In genomic region chr3:190036631-190037030, GRCh38 we compare ENCODE assay signal across 22 cellular contexts.
DNase-seq lines count a peak whose midpoint lies in the region; ATAC-seq, FAIRE-seq and TF ChIP-seq lines count a peak whose summit lies in the region.
"Had no signal": no experiment of that assay in that cellular context is flagged by ENCODE, and none has a peak within 500 bp of the region (broad histone marks: within the 10 kb centered on the region; RNA-seq: fewer than 3 reads in every experiment).

No MANE protein-coding gene starts in this region.

- no peak for TF ChIP-seq EP300 in transverse colon (IDR thresholded peaks at IDR 0.05; ENCODE audit: low read depth)

- no peaks in the 10 kb centered on the region for H3K27me3 ChIP-seq in breast epithelium
- H3K27me3 ChIP-seq in bronchial epithelial cell (ENCODE audit: control insufficient read depth, insufficient read depth, low read length), result no peaks in the 10 kb centered on the region
- no peaks in the 10 kb centered on the region for H3K27me3 ChIP-seq in transverse colon
- H3K27me3 ChIP-seq: BE2C, thyroid gland had no signal

- no peaks in the 10 kb centered on the region for H3K27me3 Mint-ChIP-seq in MCF 10A (ENCODE audit: insufficient read depth, unreplicated experiment)

- H3K36me3 Mint-ChIP-seq in MCF 10A (ENCODE audit: insufficient read depth, unreplicated experiment), result peaks cover 6% of the 10 kb centered on the region
- H3K36me3 Mint-ChIP-seq: activated CD4-positive, alpha-beta memory T cell treated with anti-CD3 and anti-CD28 coated beads for 36 hours; activated naive CD4-positive, alpha-beta T cell treated with anti-CD3 and anti-CD28 coated beads, Interleukin-2, amount 50 U/mL, for 72 hours had no signal

- BruUV-seq in MCF 10A (replicated peaks; lab: Mats Ljungman, UMichigan), result no TSS peak

- 59 to 61% methylated on average over 2 of the region's 2 CpGs for whole genome bisulfite sequencing in transverse colon (ENCODE audit: low coverage in 1 of 2), 2 donors

- no peaks in the 10 kb centered on the region for H3K9me3 Mint-ChIP-seq in MCF 10A (ENCODE audit: unreplicated experiment)
- H3K9me3 Mint-ChIP-seq: activated CD4-positive, alpha-beta memory T cell treated with anti-CD3 and anti-CD28 coated beads for 36 hours; activated naive CD4-positive, alpha-beta T cell treated with anti-CD3 and anti-CD28 coated beads, Interleukin-2, amount 50 U/mL, for 72 hours; neural crest cell had no signal

- H3K4me1 ChIP-seq in breast epithelium (no peaks in the 10 kb centered on the region), transverse colon (peaks cover 0 to 40% (median 11%) of the 10 kb centered on the region in 4 donors)
- H3K4me1 ChIP-seq: BE2C had no signal

- peaks cover 36% of the 10 kb centered on the region for H3K4me1 Mint-ChIP-seq in MCF 10A (ENCODE audit: insufficient read depth, unreplicated experiment)
- H3K4me1 Mint-ChIP-seq: neural crest cell had no signal

- no peak for FAIRE-seq in bronchial epithelial cell (lab: Jason Lieb, UNC)

- peak; percentile 42 for DNase-seq in MCF 10A (ENCODE audit: unreplicated experiment)
- DNase-seq in breast epithelium (ENCODE audit: low spot score in 2 of 2), result no peak
- peak; percentile 78 for DNase-seq in bronchial epithelial cell (ENCODE audit: low read depth)
- peak; percentile 91 for DNase-seq in iris pigment epithelial cell (ENCODE audit: low read depth)
- no peak for DNase-seq in transverse colon
- DNase-seq in NCI-H2196 (lab: John Stamatoyannopoulos, UW; ENCODE audit: unreplicated experiment), result no peak
- no peak for DNase-seq in DMS79 (lab: John Stamatoyannopoulos, UW)
- DNase-seq: 8988T; activated CD4-positive, alpha-beta memory T cell treated with anti-CD3 and anti-CD28 coated beads for 36 hours; activated T-cell treated with anti-CD3 and anti-CD28 coated beads, Interleukin-2, amount 50 U/mL, for 1 hour; BE2C; caudate nucleus; effector memory CD4-positive, alpha-beta T cell; left cardiac atrium; midbrain; NCI-H1436 treated with DMSO at 0.1 percent for 48 hours; NCI-H446 treated with DMSO at 0.1 percent for 48 hours; thyroid gland; WERI-Rb-1 had no signal

- TF ChIP-seq POLR2A in breast epithelium (IDR thresholded peaks at IDR 0.05), result no peak
- TF ChIP-seq POLR2A in transverse colon (IDR thresholded peaks at IDR 0.05), result no peak

- POLR2A ChIA-PET in MCF 10A (lab: Yijun Ruan, JAX), result interaction anchor here (0.8 to 14.2 kb wide), 12 partner anchors 9 to 308 kb away, joined by 3 to 132 read pairs (median 6); partner anchors contain the start of gene P3H2

- H3K9me3 ChIP-seq in breast epithelium (no peaks in the 10 kb centered on the region), transverse colon (no peaks in the 10 kb centered on the region)
- H3K9me3 ChIP-seq: BE2C, thyroid gland had no signal

- H3K4me3 ChIP-seq in breast epithelium, result no peak overlapping the region
- H3K4me3 ChIP-seq in bronchial epithelial cell (ENCODE audit: low read depth, low read length), result no peak overlapping the region
- no peak overlapping the region for H3K4me3 ChIP-seq in transverse colon
- H3K4me3 ChIP-seq: thyroid gland had no signal

- in situ Hi-C loops in transverse colon (cut with MboI; ENCODE audit: low pct_ligation_motif_present in 1 of 4, low pct_unique_long_range_greater_than_20kb in 1 of 4, low sequenced_read_pairs in 3 of 4), result no loop called here

- no peak overlapping the region for H3K4me3 Mint-ChIP-seq in MCF 10A (ENCODE audit: unreplicated experiment)
- H3K4me3 Mint-ChIP-seq: activated CD4-positive, alpha-beta memory T cell treated with anti-CD3 and anti-CD28 coated beads for 36 hours; neural crest cell had no signal

- no peak for ATAC-seq in GM18909 (IDR thresholded peaks at IDR 0.05; ENCODE audit: poor library complexity, unreplicated experiment)
- ATAC-seq: activated naive CD4-positive, alpha-beta T cell treated with anti-CD3 and anti-CD28 coated beads, Interleukin-2, amount 50 U/mL, for 72 hours; left cardiac atrium had no signal

- TF ChIP-seq CTCF in MCF 10A (IDR thresholded peaks at IDR 0.05; ENCODE audit: unreplicated experiment) (no peak), breast epithelium (IDR thresholded peaks at IDR 0.05) (no peak), bronchial epithelial cell (IDR thresholded peaks at IDR 0.05; ENCODE audit: insufficient read depth, low read length, severe bottlenecking) (no peak), transverse colon (IDR thresholded peaks at IDR 0.05) (no peak)

- no peak overlapping the region for H3K27ac ChIP-seq in breast epithelium
- H3K27ac ChIP-seq in transverse colon, result peak overlapping the region in 3 of 4 donors; percentile 11 to 33 (median 11)
- H3K27ac ChIP-seq: thyroid gland, WERI-Rb-1 had no signal

- intact Hi-C loops in MCF 10A (cut with micrococcal nuclease) (loop anchor here (5.0 kb wide), 1 partner anchor 86 kb away; the partner anchor contains the start of gene P3H2), breast epithelium (cut with DNase I; ENCODE audit: low total_unique reads) (no loop called here), transverse colon (cut with DNase I; ENCODE audit: low total_unique reads) (no loop called here)

- H3K27ac Mint-ChIP-seq in MCF 10A (ENCODE audit: low read depth, unreplicated experiment), result peak overlapping the region; percentile 69
- H3K27ac Mint-ChIP-seq: activated CD4-positive, alpha-beta memory T cell treated with anti-CD3 and anti-CD28 coated beads for 36 hours; activated naive CD4-positive, alpha-beta T cell treated with anti-CD3 and anti-CD28 coated beads, Interleukin-2, amount 50 U/mL, for 72 hours had no signal

- CTCF ChIA-PET in MCF 10A (lab: Yijun Ruan, JAX), result interaction anchor here (0.6 to 0.9 kb wide), 3 partner anchors 73 to 107 kb away, joined by 3 read pairs; partner anchors contain the start of gene P3H2

- no peaks in the 10 kb centered on the region for H3K36me3 ChIP-seq in breast epithelium
- H3K36me3 ChIP-seq in bronchial epithelial cell (ENCODE audit: control insufficient read depth, insufficient read depth, low read length), result no peaks in the 10 kb centered on the region
- H3K36me3 ChIP-seq in transverse colon, result no peaks in the 10 kb centered on the region
- H3K36me3 ChIP-seq: BE2C, thyroid gland, WERI-Rb-1 had no signal

Comparison
In these comparisons a context has a peak if more than half of its experiments do, and no peak if none do; other contexts are left out.
1. DNase-seq: peak in MCF 10A (single experiment), bronchial epithelial cell (single experiment) and iris pigment epithelial cell (single experiment); none in breast epithelium (0 of 2), transverse colon (single experiment), NCI-H2196 (single experiment) and DMS79 (single experiment).
2. H3K27ac ChIP-seq: peak in transverse colon (3 of 4); none in breast epithelium (0 of 2).